ENCODE assay signal across 37 cellular contexts in genomic region chrX:16143968-16144367, GRCh38. TPM values are rescaled to one million over a fixed set of nuclear protein-coding genes. Genes with fewer than 3 reads are reported as not detected.
"Had no signal": no experiment of that assay in that cellular context is flagged by ENCODE, and none has a peak within 500 bp of the region (broad histone marks: within the 10 kb centered on the region; RNA-seq: fewer than 3 reads in every experiment).

No MANE protein-coding gene starts in this region.

- H3K4me1 ChIP-seq: esophagus squamous epithelium, heart left ventricle had no signal

- H3K27me3 ChIP-seq: body of pancreas, esophagus squamous epithelium, hepatocyte had no signal

- H3K4me3 ChIP-seq: body of pancreas, esophagus squamous epithelium, heart left ventricle, hepatocyte had no signal

- H3K36me3 ChIP-seq: esophagus squamous epithelium, heart left ventricle had no signal

- DNase-seq: activated CD4-positive, alpha-beta memory T cell treated with anti-CD3 and anti-CD28 coated beads for 36 hours; activated CD4-positive, alpha-beta T cell treated with anti-CD3 and anti-CD28 coated beads for 36 hours; activated CD4-positive, alpha-beta T cell treated with anti-CD3 and anti-CD28 coated beads, Interleukin-2, amount 10 ng/mL, durations not matched to agents 24 days and 14 days; activated CD4-positive, CD25-positive, alpha-beta regulatory T cell; activated CD4-positive, CD25-positive, alpha-beta regulatory T cell treated with anti-CD3 and anti-CD28 coated beads, Interleukin-2, amount 50 U/mL, for 72 hours; activated CD8-positive, alpha-beta memory T cell treated with anti-CD3 and anti-CD28 coated beads, Interleukin-2, amount 10 ng/mL, durations not matched to agents 7 days and 5 days; activated CD8-positive, alpha-beta memory T cell treated with anti-CD3 and anti-CD28 coated beads, Interleukin-2, amount 50 U/mL, for 4 hours; activated CD8-positive, alpha-beta T cell treated with anti-CD3 and anti-CD28 coated beads, Interleukin-2, amount 10 ng/mL, durations not matched to agents 7 days and 5 days; activated effector memory CD4-positive, alpha-beta T cell treated with anti-CD3 and anti-CD28 coated beads, Interleukin-2, amount 50 U/mL, for 16 hours; activated naive CD4-positive, alpha-beta T cell; activated naive CD4-positive, alpha-beta T cell treated with anti-CD3 and anti-CD28 coated beads, Interleukin-2, amount 10 ng/mL, durations not matched to agents 7 days and 5 days; activated naive CD8-positive, alpha-beta T cell treated with anti-CD3 and anti-CD28 coated beads, Interleukin-2, amount 10 ng/mL, durations not matched to agents 7 days and 5 days; activated T-cell treated with anti-CD3 and anti-CD28 coated beads, Interleukin-2, amount 50 U/mL, for 1 hour; activated T-cell treated with anti-CD3 and anti-CD28 coated beads, Interleukin-2, amount 50 U/mL, for 48 hours; amniotic stem cell; anterior cingulate cortex; caudate nucleus; cortex of kidney; dermis blood vessel endothelial cell; effector CD4-positive, alpha-beta T cell; effector memory CD8-positive, alpha-beta T cell; erythroblast; esophagus squamous epithelium; glutamatergic neuron; heart left ventricle; T-helper 1 cell; T-helper 17 cell had no signal

- FAIRE-seq: colon, frontal cortex had no signal

- H3K27ac ChIP-seq: esophagus squamous epithelium, heart left ventricle, hepatocyte had no signal

- H3K9me3 ChIP-seq: body of pancreas, esophagus squamous epithelium, heart left ventricle had no signal

RNA-seq across cellular contexts. Expression of gene GRPR, which starts 20.6 kb away (rescaled TPM):
- total RNA-seq: activated CD4-positive, alpha-beta memory T cell treated with anti-CD3 and anti-CD28 coated beads for 36 hours; activated CD4-positive, alpha-beta T cell treated with anti-CD3 and anti-CD28 coated beads for 36 hours; activated CD4-positive, alpha-beta T cell treated with anti-CD3 and anti-CD28 coated beads, Interleukin-2, amount 10 ng/mL, durations not matched to agents 24 days and 14 days; activated CD8-positive, alpha-beta memory T cell treated with anti-CD3 and anti-CD28 coated beads, Interleukin-2, amount 10 ng/mL, durations not matched to agents 7 days and 5 days; activated CD8-positive, alpha-beta T cell treated with anti-CD3 and anti-CD28 coated beads, Interleukin-2, amount 10 ng/mL, durations not matched to agents 7 days and 5 days; activated naive CD4-positive, alpha-beta T cell treated with anti-CD3 and anti-CD28 coated beads, Interleukin-2, amount 50 U/mL, for 72 hours; activated naive CD8-positive, alpha-beta T cell treated with anti-CD3 and anti-CD28 coated beads, Interleukin-2, amount 10 ng/mL, durations not matched to agents 7 days and 5 days; activated T-helper 1 cell treated with anti-CD3 and anti-CD28 coated beads, Interleukin-12 subunit alpha, Interleukin-12 subunit beta, Interleukin-2, Interleukin-4 antibody, amounts not matched to agents 30 ng/mL and 10 ng/mL and 1 ng/mL, durations not matched to agents 14 hours and 24 hours and 36 hours; activated T-helper 2 cell treated with anti-CD3 and anti-CD28 coated beads, Interferon-gamma antibody, Interleukin-2, Interleukin-4, amounts not matched to agents 10 μg/mL and 5 μg/mL and 100 μg/mL, durations not matched to agents 14 hours and 24 hours and 36 hours; dermis blood vessel endothelial cell; esophagus squamous epithelium had no signal

RNA-seq across cellular contexts. Expression of gene MAGEB17, which starts 23.3 kb away (rescaled TPM):
- total RNA-seq: activated CD4-positive, alpha-beta memory T cell treated with anti-CD3 and anti-CD28 coated beads for 36 hours; activated CD4-positive, alpha-beta T cell treated with anti-CD3 and anti-CD28 coated beads for 36 hours; activated CD4-positive, alpha-beta T cell treated with anti-CD3 and anti-CD28 coated beads, Interleukin-2, amount 10 ng/mL, durations not matched to agents 24 days and 14 days; activated CD8-positive, alpha-beta memory T cell treated with anti-CD3 and anti-CD28 coated beads for 36 hours; activated CD8-positive, alpha-beta memory T cell treated with anti-CD3 and anti-CD28 coated beads, Interleukin-2, amount 10 ng/mL, durations not matched to agents 7 days and 5 days; activated CD8-positive, alpha-beta T cell treated with anti-CD3 and anti-CD28 coated beads, Interleukin-2, amount 10 ng/mL, durations not matched to agents 7 days and 5 days; activated naive CD4-positive, alpha-beta T cell treated with anti-CD3 and anti-CD28 coated beads, Interleukin-2, amount 50 U/mL, for 72 hours; activated naive CD8-positive, alpha-beta T cell treated with anti-CD3 and anti-CD28 coated beads, Interleukin-2, amount 10 ng/mL, durations not matched to agents 7 days and 5 days; activated T-helper 1 cell treated with anti-CD3 and anti-CD28 coated beads, Interleukin-12 subunit alpha, Interleukin-12 subunit beta, Interleukin-2, Interleukin-4 antibody, amounts not matched to agents 30 ng/mL and 10 ng/mL and 1 ng/mL, durations not matched to agents 14 hours and 24 hours and 36 hours; activated T-helper 2 cell treated with anti-CD3 and anti-CD28 coated beads, Interferon-gamma antibody, Interleukin-2, Interleukin-4, amounts not matched to agents 10 μg/mL and 5 μg/mL and 100 μg/mL, durations not matched to agents 14 hours and 24 hours and 36 hours; chondrocyte; dermis blood vessel endothelial cell; esophagus squamous epithelium; fibroblast of lung; frontal cortex; T-helper 17 cell had no signal
- polyA plus RNA-seq: hepatocyte had no signal
